1 cellular context compared by ENCODE assay signal in the genomic region with DNA sequence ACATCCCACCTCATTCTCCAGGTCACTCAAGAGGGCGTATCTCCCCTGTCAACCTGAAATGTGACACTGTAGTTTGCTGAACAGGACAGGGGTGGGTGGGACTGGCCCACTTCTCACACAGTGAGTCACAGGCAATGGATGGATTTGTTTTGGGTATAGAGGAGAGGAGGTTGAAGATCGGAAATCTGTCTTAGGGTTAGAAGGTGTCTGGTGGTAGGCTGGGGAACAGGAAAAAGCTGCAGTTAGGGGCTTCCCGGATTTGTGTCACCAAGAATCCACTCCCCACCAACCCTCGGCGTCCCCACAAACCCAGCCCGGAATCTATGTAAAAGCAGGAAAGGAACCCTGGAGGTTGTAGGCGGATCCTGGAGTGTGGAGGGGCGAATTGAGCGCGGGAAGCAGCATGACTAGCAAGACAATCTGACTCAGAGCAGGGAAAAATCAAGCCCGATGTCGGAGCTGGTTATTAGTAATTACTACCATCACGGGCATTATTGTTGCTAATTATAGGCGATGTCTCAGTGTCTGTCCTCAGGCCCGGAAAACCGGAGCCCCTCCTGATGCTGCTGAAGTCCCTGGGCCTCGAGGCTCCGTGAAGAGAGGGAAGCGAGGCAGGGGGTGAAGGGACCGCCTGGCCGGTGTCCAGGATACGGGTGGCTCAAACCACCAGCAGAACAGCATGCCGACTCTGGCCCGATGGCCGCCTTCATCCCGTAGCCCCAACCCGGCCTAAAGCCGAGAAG.
A peak's percentile ranks its signal among the peaks of the same experiment; 100 is the strongest.
TF ChIP-seq lines count a peak whose summit lies in the region.

No MANE protein-coding gene starts in this region.

TF ChIP-seq in WTC11, 78 proteins besides CTCF, POLR2A, EP300 and RAD21 (continued from another document):
- TF ChIP-seq, protein P1, sequence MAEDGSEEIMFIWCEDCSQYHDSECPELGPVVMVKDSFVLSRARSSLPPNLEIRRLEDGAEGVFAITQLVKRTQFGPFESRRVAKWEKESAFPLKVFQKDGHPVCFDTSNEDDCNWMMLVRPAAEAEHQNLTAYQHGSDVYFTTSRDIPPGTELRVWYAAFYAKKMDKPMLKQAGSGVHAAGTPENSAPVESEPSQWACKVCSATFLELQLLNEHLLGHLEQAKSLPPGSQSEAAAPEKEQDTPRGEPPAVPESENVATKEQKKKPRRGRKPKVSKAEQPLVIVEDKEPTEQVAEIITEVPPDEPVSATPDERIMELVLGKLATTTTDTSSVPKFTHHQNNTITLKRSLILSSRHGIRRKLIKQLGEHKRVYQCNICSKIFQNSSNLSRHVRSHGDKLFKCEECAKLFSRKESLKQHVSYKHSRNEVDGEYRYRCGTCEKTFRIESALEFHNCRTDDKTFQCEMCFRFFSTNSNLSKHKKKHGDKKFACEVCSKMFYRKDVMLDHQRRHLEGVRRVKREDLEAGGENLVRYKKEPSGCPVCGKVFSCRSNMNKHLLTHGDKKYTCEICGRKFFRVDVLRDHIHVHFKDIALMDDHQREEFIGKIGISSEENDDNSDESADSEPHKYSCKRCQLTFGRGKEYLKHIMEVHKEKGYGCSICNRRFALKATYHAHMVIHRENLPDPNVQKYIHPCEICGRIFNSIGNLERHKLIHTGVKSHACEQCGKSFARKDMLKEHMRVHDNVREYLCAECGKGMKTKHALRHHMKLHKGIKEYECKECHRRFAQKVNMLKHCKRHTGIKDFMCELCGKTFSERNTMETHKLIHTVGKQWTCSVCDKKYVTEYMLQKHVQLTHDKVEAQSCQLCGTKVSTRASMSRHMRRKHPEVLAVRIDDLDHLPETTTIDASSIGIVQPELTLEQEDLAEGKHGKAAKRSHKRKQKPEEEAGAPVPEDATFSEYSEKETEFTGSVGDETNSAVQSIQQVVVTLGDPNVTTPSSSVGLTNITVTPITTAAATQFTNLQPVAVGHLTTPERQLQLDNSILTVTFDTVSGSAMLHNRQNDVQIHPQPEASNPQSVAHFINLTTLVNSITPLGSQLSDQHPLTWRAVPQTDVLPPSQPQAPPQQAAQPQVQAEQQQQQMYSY (CRISPR knock-in tag; IDR thresholded peaks at IDR 0.05) = peak; percentile 91
- TF ChIP-seq ZNF317 (CRISPR knock-in tag; IDR thresholded peaks at IDR 0.05; ENCODE audit: borderline replicate concordance, low read depth) = no peak
